Comparison of ENCODE assay signal across 8 cellular contexts in the genomic region with DNA sequence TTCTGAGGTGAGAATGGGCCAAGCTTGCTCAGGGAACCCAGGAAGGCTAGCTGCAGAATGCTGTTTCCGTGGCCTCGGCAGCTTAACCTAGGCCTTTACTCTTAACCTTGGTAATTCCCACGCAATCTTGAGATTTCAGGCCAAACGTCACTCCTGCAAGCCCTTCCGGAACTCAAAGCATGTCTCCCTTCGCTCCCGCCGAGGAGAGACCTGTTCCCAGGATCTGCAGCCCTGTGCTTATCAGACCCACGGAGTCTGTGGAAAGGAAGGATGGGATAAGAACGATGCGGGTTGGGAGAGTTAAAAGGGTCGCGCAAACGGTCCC. TPM values are rescaled to one million over a fixed set of nuclear protein-coding genes. Genes with fewer than 3 reads are reported as not detected.
DNase-seq lines count a peak whose midpoint lies in the region; ATAC-seq and TF ChIP-seq lines count a peak whose summit lies in the region.

No MANE protein-coding gene starts in this region.

- H3K27me3 Mint-ChIP-seq in activated CD8-positive, alpha-beta memory T cell treated with anti-CD3 and anti-CD28 coated beads, Interleukin-2, amount 10 ng/mL, durations not matched to agents 7 days and 5 days: no peaks in the 10 kb centered on the region

- in situ Hi-C loops in brain microvascular endothelial cell (cut with HindIII; ENCODE audit: low pct_ligation_motif_present, low sequenced_read_pairs): no loop called here

- TF ChIP-seq POLR2A in lower leg skin (IDR thresholded peaks at IDR 0.05): no peak
- no peak for TF ChIP-seq POLR2A in thyroid gland (IDR thresholded peaks at IDR 0.05)

- H3K27ac ChIP-seq in brain microvascular endothelial cell (no peak overlapping the region), thyroid gland (peak overlapping the region; percentile 13 to 72 (median 63))

- peak overlapping the region; percentile 68 for H3K4me3 ChIP-seq in brain microvascular endothelial cell (ENCODE audit: low read depth, low read length)
- H3K4me3 ChIP-seq in lower leg skin (ENCODE audit: low read depth, poor library complexity, severe bottlenecking): peak overlapping the region; percentile 81
- peak overlapping the region; percentile 23 to 73 (median 64) for H3K4me3 ChIP-seq in thyroid gland (replicated peaks in 1 of 3)

- H3K36me3 Mint-ChIP-seq in activated CD8-positive, alpha-beta memory T cell treated with anti-CD3 and anti-CD28 coated beads, Interleukin-2, amount 10 ng/mL, durations not matched to agents 7 days and 5 days: peaks cover 25% of the 10 kb centered on the region

- H3K9me3 ChIP-seq in thyroid gland: no peaks in the 10 kb centered on the region

- peaks cover 4 to 15% of the 10 kb centered on the region in 2 donors for H3K4me1 ChIP-seq in thyroid gland

- H3K27me3 ChIP-seq in brain microvascular endothelial cell (replicated peaks): no peaks in the 10 kb centered on the region
- no peaks in the 10 kb centered on the region for H3K27me3 ChIP-seq in thyroid gland

- H3K4me1 Mint-ChIP-seq in activated CD8-positive, alpha-beta memory T cell treated with anti-CD3 and anti-CD28 coated beads, Interleukin-2, amount 10 ng/mL, durations not matched to agents 7 days and 5 days: peaks cover 19% of the 10 kb centered on the region

- H3K9me3 Mint-ChIP-seq in activated CD8-positive, alpha-beta memory T cell treated with anti-CD3 and anti-CD28 coated beads, Interleukin-2, amount 10 ng/mL, durations not matched to agents 7 days and 5 days (ENCODE audit: low read depth): peaks cover 12% of the 10 kb centered on the region

- ATAC-seq in activated CD8-positive, alpha-beta memory T cell treated with anti-CD3 and anti-CD28 coated beads, Interleukin-2, amount 10 ng/mL, durations not matched to agents 7 days and 5 days: no peak

- H3K36me3 ChIP-seq in brain microvascular endothelial cell (replicated peaks) (no peaks in the 10 kb centered on the region), thyroid gland (no peaks in the 10 kb centered on the region)

- H3K27ac Mint-ChIP-seq in activated CD8-positive, alpha-beta memory T cell treated with anti-CD3 and anti-CD28 coated beads, Interleukin-2, amount 10 ng/mL, durations not matched to agents 7 days and 5 days: peak overlapping the region; percentile 84

- no peak for TF ChIP-seq CTCF in brain microvascular endothelial cell (IDR thresholded peaks at IDR 0.05; ENCODE audit: low read depth, low read length, missing control alignments)
- no peak for TF ChIP-seq CTCF in lower leg skin (IDR thresholded peaks at IDR 0.05)
- no peak for TF ChIP-seq CTCF in thyroid gland (IDR thresholded peaks at IDR 0.05)

- 11 to 13% methylated on average over 14 of the region's 14 CpGs for WGBS in lower leg skin, 2 donors
- 16 to 17% methylated on average over 14 of the region's 14 CpGs for WGBS in thyroid gland, 2 donors

- H3K4me3 Mint-ChIP-seq in activated CD8-positive, alpha-beta memory T cell treated with anti-CD3 and anti-CD28 coated beads, Interleukin-2, amount 10 ng/mL, durations not matched to agents 7 days and 5 days: peak overlapping the region; percentile 82

- CTCF ChIA-PET in activated CD8-positive, alpha-beta memory T cell treated with anti-CD3 and anti-CD28 coated beads, Interleukin-2, amount 10 ng/mL, durations not matched to agents 7 days and 5 days (lab: Charles Lee): interaction anchor here (0.9 kb wide), 1 partner anchor 168 kb away, joined by 3 read pairs; no protein-coding TSS in a partner anchor

- intact Hi-C loops in lower leg skin (cut with DNase I; ENCODE audit: low total_unique reads) (no loop called here), thyroid gland (cut with DNase I) (no loop called here), head of caudate nucleus (cut with DNase I) (loop anchor here (5.0 to 10.0 kb wide), 3 partner anchors 35 to 140 kb away; partner anchors contain the start of genes ZNF232 and ZNF594)

- DNase-seq in activated CD8-positive, alpha-beta memory T cell treated with anti-CD3 and anti-CD28 coated beads, Interleukin-2, amount 10 ng/mL, durations not matched to agents 7 days and 5 days: no peak
- DNase-seq in activated CD8-positive, alpha-beta memory T cell treated with anti-CD3 and anti-CD28 coated beads for 24 hours: no peak
- no peak for DNase-seq in brain microvascular endothelial cell
- DNase-seq in lower leg skin (ENCODE audit: low spot score in 2 of 2): no peak
- DNase-seq in thyroid gland: no peak
- no peak for DNase-seq in head of caudate nucleus
- DNase-seq in cerebellar nuclear complex (lab: John Stamatoyannopoulos, UW): no peak
- DNase-seq in RPMI8226: no peak

RNA-seq across cellular contexts. Expression of gene ZFP3, which starts 0.5 kb away (rescaled TPM):
- 1 to 10 TPM; 1.9 to 2.9 TPM for total RNA-seq in activated CD8-positive, alpha-beta memory T cell treated with anti-CD3 and anti-CD28 coated beads, Interleukin-2, amount 10 ng/mL, durations not matched to agents 7 days and 5 days
- total RNA-seq in lower leg skin (1 to 10 TPM; 1.2 to 5.2 (median 3.5) TPM), thyroid gland (10 to 100 TPM in 3 of 4 donors, 1 to 10 TPM in 1; 9.5 to 14.1 (median 12.1) TPM)

RNA-seq across cellular contexts. Expression of gene ZNF232, which starts 33.9 kb away (rescaled TPM):
- 10 to 100 TPM in 1 of 2 experiments, 1 to 10 TPM in 1; 8.6 to 10.7 TPM for total RNA-seq in activated CD8-positive, alpha-beta memory T cell treated with anti-CD3 and anti-CD28 coated beads, Interleukin-2, amount 10 ng/mL, durations not matched to agents 7 days and 5 days
- total RNA-seq in lower leg skin (1 to 10 TPM; 6.5 to 8.7 (median 8.6) TPM), thyroid gland (10 to 100 TPM in 2 of 4 donors, 1 to 10 TPM in 2; 7.5 to 13.7 (median 9.6) TPM)

RNA-seq across cellular contexts. Expression of gene USP6, which starts 38.1 kb away (rescaled TPM):
- total RNA-seq in activated CD8-positive, alpha-beta memory T cell treated with anti-CD3 and anti-CD28 coated beads, Interleukin-2, amount 10 ng/mL, durations not matched to agents 7 days and 5 days: under 1 TPM; 0.03 to 0.07 TPM
- total RNA-seq in lower leg skin (under 1 TPM in 3 of 4 donors, not detected in 1; 0.04 to 0.98 (median 0.19) TPM), thyroid gland (1 to 10 TPM in 1 of 4 donors, under 1 TPM in 3; 0.11 to 1.7 (median 0.39) TPM)

RNA-seq across cellular contexts. Expression of gene SLC52A1, which starts 42.5 kb away (rescaled TPM):
- total RNA-seq in activated CD8-positive, alpha-beta memory T cell treated with anti-CD3 and anti-CD28 coated beads, Interleukin-2, amount 10 ng/mL, durations not matched to agents 7 days and 5 days: 1 to 10 TPM in 1 of 2 experiments, under 1 TPM in 1; 0.84 to 2.2 TPM
- total RNA-seq in lower leg skin (10 to 100 TPM in 1 of 4 donors, 1 to 10 TPM in 3; 3.3 to 16.1 (median 4.8) TPM), thyroid gland (under 1 TPM in 1 of 4 donors, not detected in 3; 0.11 TPM)
